Comparison of ENCODE assay signal across 15 cellular contexts in the genomic region with DNA sequence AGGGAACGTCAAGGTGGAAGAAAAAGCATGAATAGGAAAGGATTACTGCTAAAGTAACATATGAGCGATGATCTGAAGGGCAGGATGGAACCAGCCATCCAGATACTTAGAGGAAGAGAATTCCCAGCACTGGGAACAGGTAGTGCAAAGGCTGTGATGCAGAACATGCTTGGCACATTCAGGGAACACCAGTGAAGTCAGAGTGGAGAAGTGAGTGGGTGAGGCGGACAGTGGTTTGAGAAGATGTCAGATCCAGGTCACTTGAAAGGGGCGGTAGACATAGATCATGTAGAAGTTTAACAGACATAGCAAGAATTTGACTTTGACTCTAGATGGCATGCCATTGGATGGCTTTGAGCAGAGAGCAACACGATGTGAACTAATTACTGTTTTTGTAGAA.
A peak's percentile ranks its signal among the peaks of the same experiment; 100 is the strongest.
DNase-seq lines count a peak whose midpoint lies in the region; FAIRE-seq and TF ChIP-seq lines count a peak whose summit lies in the region.
"Had no signal": no experiment of that assay in that cellular context is flagged by ENCODE, and none has a peak within 500 bp of the region (broad histone marks: within the 10 kb centered on the region; RNA-seq: fewer than 3 reads in every experiment).

No MANE protein-coding gene starts in this region.

- peaks cover 10% of the 10 kb centered on the region for H3K4me1 ChIP-seq in osteoblast (ENCODE audit: insufficient read depth, low read length)
- no peaks in the 10 kb centered on the region for H3K4me1 ChIP-seq in A673 (ENCODE audit: insufficient read depth, low read length, poor library complexity, severe bottlenecking)

- POLR2A ChIA-PET in A673 (lab: Charles Lee; ENCODE audit: low non-redundant PET): no interaction called here

- FAIRE-seq in HTR-8/SVneo (lab: Jason Lieb, UNC): peak; percentile 38
- FAIRE-seq: A204.1, GM12892, H1 had no signal

- H3K27me3 ChIP-seq in osteoblast (ENCODE audit: insufficient read depth, low read length): no peaks in the 10 kb centered on the region
- no peaks in the 10 kb centered on the region for H3K27me3 ChIP-seq in A673 (replicated peaks; ENCODE audit: insufficient read depth, low read depth, low read length, poor library complexity)

- BruUV-seq in A673 (replicated peaks; lab: Mats Ljungman, UMichigan): no TSS peak

- H3K4me2 ChIP-seq in osteoblast (ENCODE audit: insufficient read depth, low read length): no peak overlapping the region

- H4K20me1 ChIP-seq in osteoblast (ENCODE audit: insufficient read depth, low read length): no peaks in the 10 kb centered on the region

- H3K27ac ChIP-seq in osteoblast (ENCODE audit: low read depth, low read length) (no peak overlapping the region), A673 (ENCODE audit: low read depth, low read length, poor library complexity, severe bottlenecking) (no peak overlapping the region)
- H3K27ac ChIP-seq: HL-60 had no signal

- H3K79me2 ChIP-seq in osteoblast (ENCODE audit: insufficient read depth, low read length): no peaks in the 10 kb centered on the region

- no peaks in the 10 kb centered on the region for H3K36me3 ChIP-seq in osteoblast (ENCODE audit: insufficient read depth, low read length)
- no peaks in the 10 kb centered on the region for H3K36me3 ChIP-seq in A673 (ENCODE audit: insufficient read depth, low read length, poor library complexity, severe bottlenecking)

- CTCF ChIA-PET in A673 (lab: Charles Lee): no interaction called here

- DNase-seq in HTR-8/SVneo (ENCODE audit: insufficient read length, low spot score): no peak
- DNase-seq in epithelial cell of proximal tubule (ENCODE audit: low read depth): peak; percentile 94
- peak; percentile 51 for DNase-seq in osteoblast (ENCODE audit: insufficient read length, low spot score, missing footprints)
- DNase-seq in activated naive CD4-positive, alpha-beta T cell treated with anti-CD3 and anti-CD28 coated beads, Interleukin-2, amount 50 U/mL, for 16 hours: no peak
- DNase-seq in A673 (ENCODE audit: low spot score): no peak
- no peak for DNase-seq in NOMO-1 treated with DMSO at 0.1 percent for 48 hours (lab: John Stamatoyannopoulos, UW; ENCODE audit: unreplicated experiment)
- DNase-seq in H4 (ENCODE audit: low spot score): no peak
- DNase-seq: CD8-positive, alpha-beta T cell; COR-L47; DND-41; GDM1 had no signal

- no peaks in the 10 kb centered on the region for H3K9me3 ChIP-seq in osteoblast (ENCODE audit: low read depth, low read length)
- H3K9me3 ChIP-seq in A673 (ENCODE audit: low read depth, low read length, poor library complexity, severe bottlenecking): no peaks in the 10 kb centered on the region

- H3K4me3 ChIP-seq in epithelial cell of proximal tubule (ENCODE audit: low read depth, low read length): no peak overlapping the region
- no peak overlapping the region for H3K4me3 ChIP-seq in osteoblast (ENCODE audit: insufficient read depth, low read length)
- H3K4me3 ChIP-seq in A673 (ENCODE audit: low read depth, low read length, poor library complexity, severe bottlenecking): no peak overlapping the region

- H2AFZ ChIP-seq in osteoblast (ENCODE audit: low read length): no peak overlapping the region

- TF ChIP-seq CTCF in epithelial cell of proximal tubule (conservative IDR thresholded peaks at IDR 0.05; ENCODE audit: low read depth, low read length): no peak
- no peak for TF ChIP-seq CTCF in osteoblast (IDR thresholded peaks at IDR 0.05; ENCODE audit: extremely low read depth, low read depth, low read length)
- no peak for TF ChIP-seq CTCF in A673 (conservative IDR thresholded peaks at IDR 0.05; ENCODE audit: low read depth, low read length)

- intact Hi-C loops in A673 (cut with micrococcal nuclease; ENCODE audit: unreplicated experiment): no loop called here

Comparison
In these comparisons a context has a peak if more than half of its experiments do, and no peak if none do; other contexts are left out.
1. DNase-seq: peak in epithelial cell of proximal tubule (single experiment) and osteoblast (single experiment); none in HTR-8/SVneo (single experiment), activated naive CD4-positive, alpha-beta T cell treated with anti-CD3 and anti-CD28 coated beads, Interleukin-2, amount 50 U/mL, for 16 hours (single experiment), A673 (single experiment), NOMO-1 treated with DMSO at 0.1 percent for 48 hours (single experiment) and H4 (single experiment).